ENCODE assay signal across 10 cellular contexts in the genomic region with DNA sequence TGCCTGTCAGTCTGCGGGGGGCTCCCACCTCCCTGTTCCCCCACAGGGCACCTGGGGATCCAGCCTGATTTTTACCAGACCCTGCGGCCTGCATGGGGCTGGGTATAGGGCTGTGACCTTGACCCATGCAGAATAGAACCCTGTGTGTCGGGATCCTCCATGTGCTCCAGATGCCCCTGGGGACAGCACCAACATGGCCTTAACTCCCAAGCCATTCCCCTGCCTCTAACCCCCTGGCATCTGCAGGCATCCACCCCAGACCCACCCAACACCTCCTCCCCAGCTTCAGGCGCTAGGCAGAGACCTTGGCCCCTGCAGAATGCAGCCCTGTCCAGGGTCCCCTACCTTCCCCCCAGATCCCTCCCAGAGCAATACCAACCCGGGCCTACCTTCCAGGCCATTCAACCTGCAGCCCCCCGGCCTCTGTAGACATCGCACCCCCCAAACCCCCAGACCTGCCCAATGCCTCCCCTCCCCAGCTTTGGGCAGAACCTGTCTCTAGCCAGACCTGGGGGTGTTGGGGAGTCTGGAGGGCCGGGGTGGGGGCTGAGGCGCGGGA. TPM values are rescaled to one million over a fixed set of nuclear protein-coding genes. Genes with fewer than 3 reads are reported as not detected.
DNase-seq lines count a peak whose midpoint lies in the region; ATAC-seq and TF ChIP-seq lines count a peak whose summit lies in the region.
"Had no signal": no experiment of that assay in that cellular context is flagged by ENCODE, and none has a peak within 500 bp of the region (broad histone marks: within the 10 kb centered on the region; RNA-seq: fewer than 3 reads in every experiment).

No MANE protein-coding gene starts in this region.

- H3K27me3 Mint-ChIP-seq in chondrocyte (ENCODE audit: low read depth) = no peaks in the 10 kb centered on the region

- H3K27ac ChIP-seq in muscle layer of colon (ENCODE audit: low read depth, low read length) (peak overlapping the region; percentile 89), thoracic aorta (peak overlapping the region; percentile 93 to 98)

- H3K4me1 Mint-ChIP-seq in chondrocyte (ENCODE audit: low read depth) = peaks cover 80% of the 10 kb centered on the region
- H3K4me1 Mint-ChIP-seq in stimulated activated effector memory CD8-positive, alpha-beta T cell treated with anti-CD3 and anti-CD28 coated beads, Interleukin-12 subunit alpha, Interleukin-12 subunit beta, amount 100 ng/mL, for 72 hours = peaks cover 31% of the 10 kb centered on the region

- H3K36me3 ChIP-seq in muscle layer of colon (ENCODE audit: insufficient read depth, low read length) (no peaks in the 10 kb centered on the region), thoracic aorta (peaks cover 10% of the 10 kb centered on the region)

- peak overlapping the region; percentile 90 for H3K27ac Mint-ChIP-seq in chondrocyte (ENCODE audit: unreplicated experiment)
- H3K27ac Mint-ChIP-seq in stimulated activated effector memory CD8-positive, alpha-beta T cell treated with anti-CD3 and anti-CD28 coated beads, Interleukin-12 subunit alpha, Interleukin-12 subunit beta, amount 100 ng/mL, for 72 hours = no peak overlapping the region

- H3K9me3 Mint-ChIP-seq in chondrocyte (ENCODE audit: low read depth) = no peaks in the 10 kb centered on the region
- no peaks in the 10 kb centered on the region for H3K9me3 Mint-ChIP-seq in stimulated activated effector memory CD8-positive, alpha-beta T cell treated with anti-CD3 and anti-CD28 coated beads, Interleukin-12 subunit alpha, Interleukin-12 subunit beta, amount 100 ng/mL, for 72 hours
- H3K9me3 Mint-ChIP-seq: central memory CD8-positive, alpha-beta T cell; naive B cell had no signal

- peak; percentile 22; the same call in 1 of the 2 replicates for TF ChIP-seq CTCF in LNCAP (IDR thresholded peaks at IDR 0.05)
- peak; percentile 58 for TF ChIP-seq CTCF in chondrocyte (IDR thresholded peaks at IDR 0.05)
- TF ChIP-seq CTCF in thoracic aorta (IDR thresholded peaks at IDR 0.05) = peak; percentile 6

- peaks cover 46% of the 10 kb centered on the region for H3K4me1 ChIP-seq in muscle layer of colon (ENCODE audit: insufficient read depth, low read length)
- H3K4me1 ChIP-seq in thoracic aorta (ENCODE audit: control insufficient read depth in 1 of 2, low read depth in 2 of 2) = peaks cover 31 to 57% of the 10 kb centered on the region in 2 donors

- no peaks in the 10 kb centered on the region for H3K9me3 ChIP-seq in muscle layer of colon (ENCODE audit: low read length)
- no peaks in the 10 kb centered on the region for H3K9me3 ChIP-seq in thoracic aorta

- no peak overlapping the region for H3K9ac ChIP-seq in muscle layer of colon (ENCODE audit: low read length)

- H3K4me3 Mint-ChIP-seq in chondrocyte (ENCODE audit: unreplicated experiment) = peak overlapping the region; percentile 84
- no peak overlapping the region for H3K4me3 Mint-ChIP-seq in stimulated activated effector memory CD8-positive, alpha-beta T cell treated with anti-CD3 and anti-CD28 coated beads, Interleukin-12 subunit alpha, Interleukin-12 subunit beta, amount 100 ng/mL, for 72 hours
- H3K4me3 Mint-ChIP-seq: central memory CD8-positive, alpha-beta T cell; naive B cell had no signal

- DNase-seq in chondrocyte (ENCODE audit: low spot score) (no peak), thoracic aorta (ENCODE audit: low spot score) (no peak), SIG-M5 (lab: John Stamatoyannopoulos, UW) (no peak)
- DNase-seq in stimulated activated effector memory CD8-positive, alpha-beta T cell treated with anti-CD3 and anti-CD28 coated beads, Interleukin-12 subunit alpha, Interleukin-12 subunit beta, amount 100 ng/mL, for 72 hours (ENCODE audit: low spot score in 2 of 2) = no peak
- DNase-seq: NCI-H1417 treated with DMSO at 0.1 percent for 48 hours had no signal

- H3K36me3 Mint-ChIP-seq in chondrocyte (ENCODE audit: low read depth) = peaks cover 28% of the 10 kb centered on the region
- H3K36me3 Mint-ChIP-seq in stimulated activated effector memory CD8-positive, alpha-beta T cell treated with anti-CD3 and anti-CD28 coated beads, Interleukin-12 subunit alpha, Interleukin-12 subunit beta, amount 100 ng/mL, for 72 hours = no peaks in the 10 kb centered on the region
- H3K36me3 Mint-ChIP-seq: naive B cell had no signal

- H3K4me3 ChIP-seq in muscle layer of colon (ENCODE audit: low read depth in 1 of 2, low read length in 2 of 2) = peak overlapping the region in 1 of 2 donors; percentile 54
- H3K4me3 ChIP-seq in thoracic aorta = peak overlapping the region; percentile 82

- no peak for ATAC-seq in thoracic aorta (ENCODE audit: insufficient number of reproducible peaks, low FRiP score, low read depth)
- ATAC-seq in HG02571 (IDR thresholded peaks at IDR 0.05; ENCODE audit: unreplicated experiment) = no peak
- ATAC-seq in stimulated activated effector memory CD8-positive, alpha-beta T cell treated with anti-CD3 and anti-CD28 coated beads, Interleukin-12 subunit alpha, Interleukin-12 subunit beta, amount 100 ng/mL, for 72 hours = no peak

- H3K27me3 ChIP-seq in muscle layer of colon (ENCODE audit: control insufficient read depth in 1 of 2, insufficient read depth in 2 of 2, low read length in 2 of 2) (no peaks in the 10 kb centered on the region), thoracic aorta (replicated peaks; ENCODE audit: insufficient read depth) (no peaks in the 10 kb centered on the region)

RNA-seq across cellular contexts. Expression of gene ELN, which starts 0.8 kb away (rescaled TPM):
- total RNA-seq in chondrocyte = 8,224 to 15,554 TPM (median 15,093 TPM) in 3 replicates
- total RNA-seq in thoracic aorta = 1,000 to 10,000 TPM; 1,484 to 3,836 TPM

RNA-seq across cellular contexts. Expression of gene LIMK1, which starts 56.4 kb away (rescaled TPM):
- total RNA-seq in chondrocyte = 39.1 to 46.5 TPM (median 41.5 TPM) in 3 replicates
- total RNA-seq in thoracic aorta = 10 to 100 TPM; 19.7 to 19.9 TPM

Comparison
In these comparisons a context has a peak if more than half of its experiments do, and no peak if none do; other contexts are left out.
1. CTCF ChIP-seq: peak in every context shown above with its lines; median percentile 58 in chondrocyte; 22 in LNCAP; 6 in thoracic aorta.